In genomic region chr6:41164551-41164950, GRCh38 we compare ENCODE assay signal across 29 cellular contexts.
"Had no signal": no experiment of that assay in that cellular context is flagged by ENCODE, and none has a peak within 500 bp of the region (broad histone marks: within the 10 kb centered on the region; RNA-seq: fewer than 3 reads in every experiment).

No MANE protein-coding gene starts in this region.

- ATAC-seq: activated CD4-positive, CD25-positive, alpha-beta regulatory T cell treated with anti-CD3 and anti-CD28 coated beads, Interleukin-2, amount 50 U/mL, for 24 hours; activated CD8-positive, alpha-beta memory T cell treated with anti-CD3 and anti-CD28 coated beads, Interleukin-2, amount 10 ng/mL, durations not matched to agents 7 days and 5 days; activated T-cell treated with anti-CD3 and anti-CD28 coated beads, Interleukin-2, amount 50 U/mL, for 72 hours; activated T-helper 17 cell treated with anti-CD3 and anti-CD28 coated beads, Interleukin-2, amount 50 U/mL, for 72 hours; WTC11 had no signal

- DNase-seq: activated CD4-positive, alpha-beta memory T cell treated with anti-CD3 and anti-CD28 coated beads, Interleukin-2, amount 10 ng/mL, durations not matched to agents 7 days and 5 days; activated CD4-positive, alpha-beta T cell treated with anti-CD3 and anti-CD28 coated beads for 4 hours; activated CD8-positive, alpha-beta memory T cell treated with anti-CD3 and anti-CD28 coated beads for 24 hours; activated CD8-positive, alpha-beta memory T cell treated with anti-CD3 and anti-CD28 coated beads, Interleukin-2, amount 10 ng/mL, durations not matched to agents 7 days and 5 days; activated effector memory CD4-positive, alpha-beta T cell treated with anti-CD3 and anti-CD28 coated beads, Interleukin-2, amount 50 U/mL, for 16 hours; activated naive CD4-positive, alpha-beta T cell; activated naive CD4-positive, alpha-beta T cell treated with anti-CD3 and anti-CD28 coated beads, Interleukin-2, amount 50 U/mL, for 16 hours; activated naive CD8-positive, alpha-beta T cell treated with anti-CD3 and anti-CD28 coated beads for 36 hours; activated T-cell treated with anti-CD3 and anti-CD28 coated beads, Interleukin-2, amount 50 U/mL, for 1 hour; activated T-cell treated with anti-CD3 and anti-CD28 coated beads, Interleukin-2, amount 50 U/mL, for 72 hours; amniotic stem cell; aorta; brain microvascular endothelial cell; central memory CD4-positive, alpha-beta T cell; Karpas-422; KBM-7; MG63; NCI-H1092; NCI-H1436 treated with DMSO at 0.1 percent for 48 hours; NCI-H1694 treated with DMSO at 0.1 percent for 48 hours; NCI-H2029; NCI-H345; NCI-H524 treated with DMSO at 0.1 percent for 48 hours; OCI-M1; SHP77; SK-N-SH had no signal
